ENCODE assay signal across 9 cellular contexts in the genomic region with DNA sequence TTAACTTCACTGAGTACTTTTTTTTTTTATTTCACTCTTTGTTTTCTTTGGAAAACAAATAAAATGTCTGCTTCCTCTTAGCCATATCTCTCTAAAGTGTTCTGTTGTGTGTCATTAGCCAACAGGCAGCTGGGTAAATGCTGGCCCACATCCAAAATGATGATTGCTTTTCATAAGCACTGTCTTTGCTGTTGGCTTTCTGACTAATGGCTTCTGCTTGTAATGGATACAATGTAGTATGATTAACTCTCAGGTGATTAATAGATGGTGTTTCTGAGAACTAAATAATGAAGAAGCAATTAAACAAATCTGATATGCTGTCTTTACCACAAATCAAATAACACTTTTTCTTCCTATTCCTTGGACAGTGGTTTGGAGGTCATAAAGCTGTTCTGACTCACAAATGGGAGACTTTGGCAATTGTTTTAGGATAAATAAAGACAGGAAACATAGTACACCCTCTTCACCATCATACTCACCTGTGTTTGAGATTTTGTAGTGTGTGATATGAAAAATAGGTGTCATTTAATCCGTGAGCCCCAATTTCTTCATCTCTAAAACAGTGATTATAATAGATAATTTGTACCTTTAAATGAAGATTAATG.
DNase-seq lines count a peak whose midpoint lies in the region; ATAC-seq lines count a peak whose summit lies in the region.
"Had no signal": no experiment of that assay in that cellular context is flagged by ENCODE, and none has a peak within 500 bp of the region (broad histone marks: within the 10 kb centered on the region; RNA-seq: fewer than 3 reads in every experiment).

No MANE protein-coding gene starts in this region.

- DNase-seq in COR-L47 (lab: John Stamatoyannopoulos, UW) (peak; percentile 99), NCI-H128 (lab: John Stamatoyannopoulos, UW; ENCODE audit: unreplicated experiment) (peak; percentile 83), SK-MEL-5 (ENCODE audit: low read depth, low spot score) (peak; percentile 42), hepatic stellate cell (ENCODE audit: low spot score) (peak; percentile 40), Kasumi-1 (lab: John Stamatoyannopoulos, UW) (no peak), DMS79 (lab: John Stamatoyannopoulos, UW) (no peak)
- no peak for DNase-seq in effector CD4-positive, alpha-beta T cell
- DNase-seq: upper lobe of right lung had no signal

- in situ Hi-C loops in SK-MEL-5 (cut with HindIII; ENCODE audit: low pct_unique_long_range_greater_than_20kb, low sequenced_read_pairs): no loop called here

- no peak for ATAC-seq in GM18867 (IDR thresholded peaks at IDR 0.05; ENCODE audit: unreplicated experiment)
- ATAC-seq: upper lobe of right lung had no signal

Comparison
In these comparisons a context has a peak if more than half of its experiments do, and no peak if none do; other contexts are left out.
1. DNase-seq: peak in COR-L47 (single experiment), NCI-H128 (single experiment), SK-MEL-5 (single experiment) and hepatic stellate cell (single experiment); none in Kasumi-1 (0 of 2), DMS79 (single experiment) and effector CD4-positive, alpha-beta T cell (single experiment).